1 cellular context compared by ENCODE assay signal in genomic region chr15:101623367-101624304, GRCh38.
A peak's percentile ranks its signal among the peaks of the same experiment; 100 is the strongest.
TF ChIP-seq lines count a peak whose summit lies in the region.

No MANE protein-coding gene starts in this region.

TF ChIP-seq in HepG2, 621 proteins besides CTCF, POLR2A, EP300 and RAD21:
- no peak for TF ChIP-seq SNAI1 (CRISPR knock-in tag; IDR thresholded peaks at IDR 0.05; ENCODE audit: borderline replicate concordance)
- peak; percentile 96 for TF ChIP-seq ZNF317 (CRISPR knock-in tag; IDR thresholded peaks at IDR 0.05)
